11 cellular contexts compared by ENCODE assay signal in genomic region chr5:176901260-176902101, GRCh38. TPM values are rescaled to one million over a fixed set of nuclear protein-coding genes. Genes with fewer than 3 reads are reported as not detected.
A peak's percentile ranks its signal among the peaks of the same experiment; 100 is the strongest.
DNase-seq lines count a peak whose midpoint lies in the region; ATAC-seq lines count a peak whose summit lies in the region.
"Had no signal": no experiment of that assay in that cellular context is flagged by ENCODE, and none has a peak within 500 bp of the region (broad histone marks: within the 10 kb centered on the region; RNA-seq: fewer than 3 reads in every experiment).

No MANE protein-coding gene starts in this region.

- H3K4me3 Mint-ChIP-seq in activated CD4-positive, alpha-beta T cell treated with anti-CD3 and anti-CD28 coated beads for 36 hours = peak overlapping the region; percentile 13
- no peak overlapping the region for H3K4me3 Mint-ChIP-seq in activated T-cell treated with anti-CD3 and anti-CD28 coated beads, Interleukin-2, amount 50 U/mL, for 4 hours
- no peak overlapping the region for H3K4me3 Mint-ChIP-seq in immature natural killer cell

- DNase-seq in activated CD4-positive, alpha-beta T cell treated with anti-CD3 and anti-CD28 coated beads for 36 hours = peak; percentile 37
- no peak for DNase-seq in activated CD4-positive, alpha-beta T cell treated with anti-CD3 and anti-CD28 coated beads for 1 hour
- no peak for DNase-seq in activated T-cell treated with anti-CD3 and anti-CD28 coated beads, Interleukin-2, amount 50 U/mL, for 4 hours
- peak; percentile 8 to 14 (median 14) for DNase-seq in stimulated activated CD4-positive, alpha-beta T cell treated with anti-CD3 and anti-CD28 coated beads, TNF-alpha, amount 100 ng/mL, for 48 hours (ENCODE audit: low read depth in 3 of 3)
- no peak for DNase-seq in DMS 273 (lab: John Stamatoyannopoulos, UW; ENCODE audit: unreplicated experiment)
- no peak for DNase-seq in immature natural killer cell
- DNase-seq: activated CD4-positive, alpha-beta T cell treated with anti-CD3 and anti-CD28 coated beads, Interleukin-2, amount 50 U/mL, for 1 hour; NCI-H2081 had no signal

- peaks cover 42% of the 10 kb centered on the region for H3K36me3 Mint-ChIP-seq in activated CD4-positive, alpha-beta T cell treated with anti-CD3 and anti-CD28 coated beads for 36 hours (ENCODE audit: low read depth)
- H3K36me3 Mint-ChIP-seq in activated T-cell treated with anti-CD3 and anti-CD28 coated beads, Interleukin-2, amount 50 U/mL, for 4 hours (ENCODE audit: insufficient read depth) = peaks cover 38% of the 10 kb centered on the region
- H3K36me3 Mint-ChIP-seq in immature natural killer cell = peaks cover 9 to 42% (median 20%) of the 10 kb centered on the region in 3 donors

- no peaks in the 10 kb centered on the region for H3K9me3 Mint-ChIP-seq in activated CD4-positive, alpha-beta T cell treated with anti-CD3 and anti-CD28 coated beads for 36 hours (ENCODE audit: low read depth)
- no peaks in the 10 kb centered on the region for H3K9me3 Mint-ChIP-seq in activated T-cell treated with anti-CD3 and anti-CD28 coated beads, Interleukin-2, amount 50 U/mL, for 4 hours
- H3K9me3 Mint-ChIP-seq in immature natural killer cell = peaks cover 0 to 2% (median 0%) of the 10 kb centered on the region in 6 donors

- intact Hi-C loops in activated CD4-positive, alpha-beta T cell treated with anti-CD3 and anti-CD28 coated beads for 36 hours (cut with DNase I, micrococcal nuclease) = loop anchor here in 1 of 2 experiments (5.0 kb wide), 1 partner anchor 249 kb away; no protein-coding TSS in a partner anchor

- POLR2A ChIA-PET in activated CD4-positive, alpha-beta T cell treated with anti-CD3 and anti-CD28 coated beads for 36 hours (lab: Charles Lee) = interaction anchor here (0.7 to 1.4 kb wide), 2 partner anchors 241 to 254 kb away, joined by 3 to 9 read pairs; partner anchors contain the start of gene TSPAN17

- H3K27ac Mint-ChIP-seq in activated CD4-positive, alpha-beta T cell treated with anti-CD3 and anti-CD28 coated beads for 36 hours = peak overlapping the region; percentile 83
- peak overlapping the region in 2 of 6 donors; percentile 42 to 77 for H3K27ac Mint-ChIP-seq in immature natural killer cell

- peak; percentile 94 for ATAC-seq in activated CD4-positive, alpha-beta T cell treated with anti-CD3 and anti-CD28 coated beads for 36 hours
- ATAC-seq in HG03039 (IDR thresholded peaks at IDR 0.05; ENCODE audit: unreplicated experiment) (peak; percentile 65), HG03175 (IDR thresholded peaks at IDR 0.05; ENCODE audit: unreplicated experiment) (no peak)
- ATAC-seq in activated T-cell treated with anti-CD3 and anti-CD28 coated beads, Interleukin-2, amount 50 U/mL, for 4 hours = peak; percentile 91 to 93

- no peaks in the 10 kb centered on the region for H3K27me3 Mint-ChIP-seq in activated CD4-positive, alpha-beta T cell treated with anti-CD3 and anti-CD28 coated beads for 36 hours
- H3K27me3 Mint-ChIP-seq in activated T-cell treated with anti-CD3 and anti-CD28 coated beads, Interleukin-2, amount 50 U/mL, for 4 hours (ENCODE audit: low read depth) = no peaks in the 10 kb centered on the region
- H3K27me3 Mint-ChIP-seq in immature natural killer cell (ENCODE audit: low read depth in 3 of 3) = peaks cover 0 to 2% (median 0%) of the 10 kb centered on the region in 3 donors

- CTCF ChIA-PET in activated CD4-positive, alpha-beta T cell treated with anti-CD3 and anti-CD28 coated beads for 36 hours (lab: Charles Lee) = interaction anchor here (0.6 to 1.7 kb wide), 5 partner anchors 9 to 485 kb away, joined by 3 to 7 read pairs (median 3); no protein-coding TSS in a partner anchor

- H3K4me1 Mint-ChIP-seq in activated CD4-positive, alpha-beta T cell treated with anti-CD3 and anti-CD28 coated beads for 36 hours = peaks cover 30% of the 10 kb centered on the region
- peaks cover 32% of the 10 kb centered on the region for H3K4me1 Mint-ChIP-seq in activated T-cell treated with anti-CD3 and anti-CD28 coated beads, Interleukin-2, amount 50 U/mL, for 4 hours (ENCODE audit: low read depth)
- peaks cover 11 to 18% of the 10 kb centered on the region in 2 donors for H3K4me1 Mint-ChIP-seq in immature natural killer cell

RNA-seq across cellular contexts. Expression of gene HK3, which starts 2.3 kb away (rescaled TPM):
- total RNA-seq in activated CD4-positive, alpha-beta T cell treated with anti-CD3 and anti-CD28 coated beads for 36 hours = not detected
- total RNA-seq in activated T-cell treated with anti-CD3 and anti-CD28 coated beads, Interleukin-2, amount 50 U/mL, for 4 hours = under 1 TPM in 2 of 3 donors, not detected in 1; 0.19 to 0.61 TPM
- polyA plus RNA-seq in immature natural killer cell = 1 to 10 TPM in 2 of 3 donors, under 1 TPM in 1; 0.21 to 2.5 (median 2.4) TPM
- total RNA-seq: endothelial cell of umbilical vein had no signal
- polyA plus RNA-seq: endothelial cell of umbilical vein had no signal

Comparison
In these comparisons a context has a peak if more than half of its experiments do, and no peak if none do; other contexts are left out.
1. DNase-seq: peak in activated CD4-positive, alpha-beta T cell treated with anti-CD3 and anti-CD28 coated beads for 36 hours (single experiment) and stimulated activated CD4-positive, alpha-beta T cell treated with anti-CD3 and anti-CD28 coated beads, TNF-alpha, amount 100 ng/mL, for 48 hours (3 of 3); none in activated CD4-positive, alpha-beta T cell treated with anti-CD3 and anti-CD28 coated beads for 1 hour (single experiment), activated T-cell treated with anti-CD3 and anti-CD28 coated beads, Interleukin-2, amount 50 U/mL, for 4 hours (single experiment), DMS 273 (single experiment) and immature natural killer cell (0 of 3).